16 cellular contexts compared by ENCODE assay signal in genomic region chr12:124790650-124791400, GRCh38.
"Had no signal": no experiment of that assay in that cellular context is flagged by ENCODE, and none has a peak within 500 bp of the region (broad histone marks: within the 10 kb centered on the region; RNA-seq: fewer than 3 reads in every experiment).

No MANE protein-coding gene starts in this region.

- H3K27me3 ChIP-seq: cardiac muscle cell, left lung, thyroid gland had no signal

- H3K4me1 ChIP-seq: left lung, thyroid gland had no signal

- DNase-seq: activated CD4-positive, alpha-beta T cell treated with anti-CD3 and anti-CD28 coated beads for 1 hour; activated CD8-positive, alpha-beta memory T cell treated with anti-CD3 and anti-CD28 coated beads, Interleukin-2, amount 50 U/mL, for 4 hours; activated CD8-positive, alpha-beta T cell treated with anti-CD3 and anti-CD28 coated beads for 36 hours; activated naive CD4-positive, alpha-beta T cell; activated naive CD8-positive, alpha-beta T cell treated with anti-CD3 and anti-CD28 coated beads, Interleukin-2, amount 50 U/mL, for 24 hours; cortex of kidney; effector CD8-positive, alpha-beta T cell; islet precursor cell; mesenchymal stem cell; nephron progenitor cell; stimulated activated CD4-positive, alpha-beta T cell treated with anti-CD3 and anti-CD28 coated beads, Interleukin-4, amount 100 ng/mL, for 4 hours; T-helper 9 cell; thyroid gland had no signal

- ATAC-seq: activated CD8-positive, alpha-beta T cell treated with anti-CD3 and anti-CD28 coated beads for 36 hours; activated naive CD8-positive, alpha-beta T cell treated with anti-CD3 and anti-CD28 coated beads, Interleukin-2, amount 50 U/mL, for 24 hours; left lung had no signal

- H3K36me3 ChIP-seq: cardiac muscle cell, thyroid gland had no signal

- H3K27ac ChIP-seq: cardiac muscle cell, left lung, skin epidermis, thyroid gland had no signal

- H3K9me3 ChIP-seq: left lung, thyroid gland had no signal

- H3K4me3 ChIP-seq: cardiac muscle cell, left lung, skin epidermis, thyroid gland had no signal
